Comparison of ENCODE assay signal across 9 cellular contexts in genomic region chr4:93289241-93289640, GRCh38.
"Had no signal": no experiment of that assay in that cellular context is flagged by ENCODE, and none has a peak within 500 bp of the region (broad histone marks: within the 10 kb centered on the region; RNA-seq: fewer than 3 reads in every experiment).

No MANE protein-coding gene starts in this region.

- DNase-seq: GM23248, GOT3, H7, H9, HCEC 1CT, HFFc6 had no signal

- H3K4me1 ChIP-seq: HAP-1 had no signal

- H3K36me3 ChIP-seq: HAP-1 had no signal

- H3K9ac ChIP-seq: GM23248 had no signal

- H3K27ac ChIP-seq: GM23248 had no signal

- ATAC-seq: GM23338, HCT116 had no signal

- H3K4me2 ChIP-seq: GM23338 had no signal

- H2AFZ ChIP-seq: GM23248, GM23338 had no signal

- H3K9me3 ChIP-seq: HAP-1 had no signal

- H3K4me3 ChIP-seq: GM23248, GM23338, HAP-1 had no signal
